In the genomic region with DNA sequence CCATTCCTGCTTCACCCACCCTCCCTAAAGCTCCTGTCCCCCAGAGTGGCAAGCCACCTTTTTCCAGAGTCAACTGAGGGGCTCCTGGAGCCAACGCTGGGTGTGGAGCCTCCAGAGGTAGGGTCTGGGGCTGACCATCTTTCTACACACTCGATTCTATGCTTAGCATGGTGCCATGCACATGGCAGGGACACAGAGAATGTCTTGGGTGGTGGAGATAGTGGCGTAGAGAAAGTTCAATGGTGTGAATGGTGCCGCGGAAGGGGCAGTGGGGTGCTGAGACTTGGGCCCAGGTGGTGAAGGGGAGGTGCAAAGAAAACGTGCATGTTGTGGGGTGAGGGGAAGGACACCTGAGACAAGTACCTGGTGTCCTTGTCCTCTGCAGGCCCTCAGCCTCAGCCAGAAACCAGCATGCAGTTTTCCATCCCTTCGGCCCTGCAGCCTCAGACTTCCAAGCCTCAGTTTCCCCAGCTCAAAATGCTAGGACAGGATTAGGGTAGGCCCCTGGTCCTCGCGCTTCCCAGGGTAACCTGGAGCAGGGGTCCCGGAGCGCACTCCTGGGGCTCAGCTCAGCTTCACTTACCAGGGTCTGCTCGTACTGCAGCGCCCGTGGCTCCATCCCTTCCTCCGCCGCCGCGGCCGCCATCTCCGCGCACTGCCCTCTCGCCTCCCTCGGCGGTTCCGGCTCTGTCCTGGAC, we compare ENCODE assay signal across 8 cellular contexts. TPM values are rescaled to one million over a fixed set of nuclear protein-coding genes. Genes with fewer than 3 reads are reported as not detected.
DNase-seq lines count a peak whose midpoint lies in the region; ATAC-seq and TF ChIP-seq lines count a peak whose summit lies in the region.

No MANE protein-coding gene starts in this region.

- H3K27me3 ChIP-seq in heart right ventricle, result no peaks in the 10 kb centered on the region
- H3K27me3 ChIP-seq in RWPE2 (ENCODE audit: insufficient read depth, poor library complexity, severe bottlenecking), result no peaks in the 10 kb centered on the region
- H3K27me3 ChIP-seq in fibroblast of lung (ENCODE audit: control insufficient read depth, insufficient read depth, low read length), result no peaks in the 10 kb centered on the region

- WGBS in heart right ventricle, 2 donors, result 9 to 15% methylated on average over 17 to 25 of the region's 25 CpGs

- peak overlapping the region; percentile 100 for H3K4me2 ChIP-seq in fibroblast of lung (ENCODE audit: extremely low read depth, insufficient read depth, low read length)

- H2AFZ ChIP-seq in fibroblast of lung (ENCODE audit: low read length), result peak overlapping the region; percentile 81

- H3K4me3 ChIP-seq in heart right ventricle (peak overlapping the region; percentile 79 to 97 (median 92)), RWPE2 (ENCODE audit: severe bottlenecking) (peak overlapping the region; percentile 88), fibroblast of lung (replicated peaks in 1 of 4; ENCODE audit: control extremely low read depth in 1 of 4, insufficient read depth in 1 of 4, low read depth in 3 of 4, low read length in 4 of 4) (peak overlapping the region; percentile 59 to 92 (median 84))

- DNase-seq in heart right ventricle, result no peak
- DNase-seq in Right ventricle myocardium superior, result no peak
- peak; percentile 47 for DNase-seq in RWPE2 (ENCODE audit: low spot score)
- DNase-seq in fibroblast of lung (ENCODE audit: low read depth in 2 of 2), result no peak
- peak; percentile 70 for DNase-seq in retina
- no peak for DNase-seq in activated effector memory CD4-positive, alpha-beta T cell treated with anti-CD3 and anti-CD28 coated beads, Interleukin-2, amount 50 U/mL, for 16 hours
- no peak for DNase-seq in GOT3 (lab: John Stamatoyannopoulos, UW)

- no peak for ATAC-seq in heart right ventricle
- ATAC-seq in Right ventricle myocardium superior (ENCODE audit: poor library complexity), result no peak
- no peak for ATAC-seq in RWPE2 (ENCODE audit: low read depth)
- no peak for ATAC-seq in GM19324 (IDR thresholded peaks at IDR 0.05; ENCODE audit: low FRiP score, unreplicated experiment)

- no peak for TF ChIP-seq CTCF in heart right ventricle (IDR thresholded peaks at IDR 0.05)
- TF ChIP-seq CTCF in RWPE2 (IDR thresholded peaks at IDR 0.05; ENCODE audit: poor library complexity, severe bottlenecking), result no peak
- no peak for TF ChIP-seq CTCF in fibroblast of lung (conservative IDR thresholded peaks at IDR 0.05 in 1 of 2, IDR thresholded peaks at IDR 0.05 in 1 of 2; ENCODE audit: low read depth in 1 of 2, low read length in 2 of 2)

- H3K36me3 ChIP-seq in heart right ventricle (peaks cover 0 to 36% (median 0%) of the 10 kb centered on the region in 9 donors), RWPE2 (ENCODE audit: low read depth) (peaks cover 19% of the 10 kb centered on the region), fibroblast of lung (ENCODE audit: control insufficient read depth, insufficient read depth, low read length) (no peaks in the 10 kb centered on the region)

- peak overlapping the region; percentile 96 for H3K9ac ChIP-seq in fibroblast of lung (ENCODE audit: insufficient read depth, low read length)

- intact Hi-C loops in heart right ventricle (cut with DNase I), result loop anchor here in 3 of 10 donors (10.0 kb wide), 4 partner anchors 154 to 1574 kb away; a partner anchor contains a TSS
- intact Hi-C loops in Right ventricle myocardium superior (cut with DNase I), result loop anchor here (5.0 kb wide), 1 partner anchor 174 kb away; a partner anchor contains a TSS

- peaks cover 16% of the 10 kb centered on the region for H3K79me2 ChIP-seq in fibroblast of lung (ENCODE audit: control insufficient read depth, insufficient read depth, low read length)

- H3K9me3 ChIP-seq in heart right ventricle (no peaks in the 10 kb centered on the region), RWPE2 (ENCODE audit: severe bottlenecking) (no peaks in the 10 kb centered on the region), fibroblast of lung (ENCODE audit: control insufficient read depth, insufficient read depth, low read depth, low read length) (no peaks in the 10 kb centered on the region)

- H4K20me1 ChIP-seq in fibroblast of lung (ENCODE audit: control insufficient read depth, extremely low read depth, insufficient read depth, low read length), result no peaks in the 10 kb centered on the region

- H3K27ac ChIP-seq in heart right ventricle (peak overlapping the region; percentile 94 to 100 (median 99)), RWPE2 (ENCODE audit: poor library complexity, severe bottlenecking) (peak overlapping the region; percentile 94), fibroblast of lung (ENCODE audit: insufficient read depth, low read length) (peak overlapping the region; percentile 59)

- H3K4me1 ChIP-seq in heart right ventricle, result peaks cover 4 to 31% (median 22%) of the 10 kb centered on the region in 9 donors
- H3K4me1 ChIP-seq in RWPE2 (ENCODE audit: insufficient read depth, poor library complexity, severe bottlenecking), result peaks cover 8% of the 10 kb centered on the region
- H3K4me1 ChIP-seq in fibroblast of lung (ENCODE audit: control insufficient read depth, extremely low read depth, insufficient read depth, low read length), result peaks cover 6% of the 10 kb centered on the region

RNA-seq across cellular contexts. Expression of a gene that starts 0.4 kb away (rescaled TPM):
- total RNA-seq in heart right ventricle (1 to 10 TPM; 1.3 to 3.0 (median 2.4) TPM), Right ventricle myocardium superior (1.9 TPM), fibroblast of lung (1.8 and 3.1 TPM in 2 replicates)
- polyA plus RNA-seq in heart right ventricle (1 to 10 TPM; 1.6 to 8.4 TPM), fibroblast of lung (0.93 and 1.7 TPM in 2 replicates)
- polyA plus RNA-seq in fibroblast of lung (2012), result 0.92 and 1.9 TPM in 2 replicates
- polyA minus RNA-seq in fibroblast of lung (ENCODE audit: low replicate concordance), result 1.3 and 5.4 TPM in 2 replicates

RNA-seq across cellular contexts. Expression of a gene that starts 0.5 kb away (rescaled TPM):
- total RNA-seq in heart right ventricle, result 10 to 100 TPM; 17.4 to 31.0 (median 22.9) TPM
- polyA plus RNA-seq in heart right ventricle, result 10 to 100 TPM; 55.1 to 63.7 TPM
- total RNA-seq in Right ventricle myocardium superior, result 19.9 TPM
- 59.6 and 62.4 TPM in 2 replicates for total RNA-seq in fibroblast of lung
- polyA plus RNA-seq in fibroblast of lung, result 100 and 124 TPM in 2 replicates
- polyA plus RNA-seq in fibroblast of lung (2012), result 50.4 and 60.6 TPM in 2 replicates
- polyA minus RNA-seq in fibroblast of lung (ENCODE audit: low replicate concordance), result 41.5 and 47.6 TPM in 2 replicates

RNA-seq across cellular contexts. Expression of a gene that starts 17.0 kb away (rescaled TPM):
- total RNA-seq in heart right ventricle (1 to 10 TPM in 2 of 10 donors, under 1 TPM in 5, not detected in 3; 0.16 to 1.3 (median 0.56) TPM), Right ventricle myocardium superior (0.11 TPM), fibroblast of lung (0.50 and 0.51 TPM in 2 replicates)
- polyA plus RNA-seq in heart right ventricle (1 to 10 TPM in 1 of 2 donors, under 1 TPM in 1; 0.30 to 1.0 TPM), fibroblast of lung (0.16 and 0.27 TPM in 2 replicates)
- polyA plus RNA-seq in fibroblast of lung (2012), result 0.16 and 0.45 TPM in 2 replicates
- polyA minus RNA-seq in fibroblast of lung (ENCODE audit: low replicate concordance), result 0.59 TPM in 1 of 2 replicates, not detected in the other

RNA-seq across cellular contexts. Expression of a gene that starts 18.9 kb away (rescaled TPM):
- 10 to 100 TPM in 1 of 10 donors, 1 to 10 TPM in 9; 1.4 to 10.9 (median 3.7) TPM for total RNA-seq in heart right ventricle
- 10 to 100 TPM in 1 of 2 donors, 1 to 10 TPM in 1; 7.5 to 17.3 TPM for polyA plus RNA-seq in heart right ventricle
- 7.8 TPM for total RNA-seq in Right ventricle myocardium superior
- 1.3 and 4.8 TPM in 2 replicates for total RNA-seq in fibroblast of lung
- 0.46 and 1.3 TPM in 2 replicates for polyA plus RNA-seq in fibroblast of lung
- polyA plus RNA-seq in fibroblast of lung (2012), result 1.6 and 2.4 TPM in 2 replicates
- polyA minus RNA-seq in fibroblast of lung (ENCODE audit: low replicate concordance), result 0.07 and 1.9 TPM in 2 replicates

RNA-seq across cellular contexts. Expression of a gene that starts 23.6 kb away (rescaled TPM):
- total RNA-seq in heart right ventricle, result 10 to 100 TPM; 23.0 to 36.5 (median 26.7) TPM
- polyA plus RNA-seq in heart right ventricle, result 10 to 100 TPM; 21.6 to 32.5 TPM
- 36.3 TPM for total RNA-seq in Right ventricle myocardium superior
- total RNA-seq in fibroblast of lung, result 18.5 and 22.3 TPM in 2 replicates
- polyA plus RNA-seq in fibroblast of lung, result 9.3 and 13.4 TPM in 2 replicates
- 8.2 and 15.1 TPM in 2 replicates for polyA plus RNA-seq in fibroblast of lung (2012)
- 12.5 and 18.4 TPM in 2 replicates for polyA minus RNA-seq in fibroblast of lung (ENCODE audit: low replicate concordance)

Comparison
In these comparisons a context has a peak if more than half of its experiments do, and no peak if none do; other contexts are left out.
1. DNase-seq: peak in RWPE2 (single experiment) and retina (single experiment); none in heart right ventricle (0 of 2), Right ventricle myocardium superior (single experiment), fibroblast of lung (0 of 2), activated effector memory CD4-positive, alpha-beta T cell treated with anti-CD3 and anti-CD28 coated beads, Interleukin-2, amount 50 U/mL, for 16 hours (single experiment) and GOT3 (single experiment).
2. Peak in every context shown above with its lines, with median percentiles within 50 percentile points of each other: H3K27ac ChIP-seq and H3K4me3 ChIP-seq.